Comparison of ENCODE assay signal across 8 cellular contexts in genomic region chr16:15644306-15644961, GRCh38. TPM values are rescaled to one million over a fixed set of nuclear protein-coding genes. Genes with fewer than 3 reads are reported as not detected.
DNase-seq lines count a peak whose midpoint lies in the region; TF ChIP-seq lines count a peak whose summit lies in the region.

No MANE protein-coding gene starts in this region.

- no peaks in the 10 kb centered on the region for H3K9me3 ChIP-seq in BLaER1 treated with 17β-estradiol and CSF1 and Interleukin-3, amounts not matched to agents 10 nM and 100 nM (replicated peaks in 1 of 11)
- no peaks in the 10 kb centered on the region for H3K9me3 ChIP-seq in SJCRH30 (replicated peaks)
- H3K9me3 ChIP-seq in stomach = no peaks in the 10 kb centered on the region

- peaks cover 0 to 2% (median 0%) of the 10 kb centered on the region in 3 donors for H3K36me3 Mint-ChIP-seq in immature natural killer cell

- no peak for TF ChIP-seq CTCF in stomach (IDR thresholded peaks at IDR 0.05)
- TF ChIP-seq CTCF in dorsolateral prefrontal cortex (IDR thresholded peaks at IDR 0.05 in 54 of 56, conservative IDR thresholded peaks at IDR 0.05 in 2 of 56; ENCODE audit: low read depth in 1 of 56, partially characterized antibody in 56 of 56) = no peak

- H3K27me3 Mint-ChIP-seq in immature natural killer cell (ENCODE audit: low read depth in 3 of 3) = peaks cover 9 to 11% (median 10%) of the 10 kb centered on the region in 3 donors

- WGBS in stomach, 5 donors = 68 to 75% (median 74%) methylated on average over 9 of the region's 9 CpGs

- peaks cover 0 to 8% (median 0%) of the 10 kb centered on the region in 11 experiments; a peak in 3 of 22 replicates for H3K36me3 ChIP-seq in BLaER1 treated with 17β-estradiol and CSF1 and Interleukin-3, amounts not matched to agents 10 nM and 100 nM
- H3K36me3 ChIP-seq in SJCRH30 (no peaks in the 10 kb centered on the region; the same call in 1 of the 2 replicates), stomach (peaks cover 0 to under 1% (median under 1%) of the 10 kb centered on the region in 4 donors)

- peak overlapping the region; percentile 89 to 99 (median 96) for H3K9ac ChIP-seq in BLaER1 treated with 17β-estradiol and CSF1 and Interleukin-3, amounts not matched to agents 10 nM and 100 nM

- H3K4me2 ChIP-seq in BLaER1 treated with 17β-estradiol and CSF1 and Interleukin-3, amounts not matched to agents 10 nM and 100 nM = peak overlapping the region; percentile 69 to 94 (median 82)

- peaks cover 0 to 4% (median 0%) of the 10 kb centered on the region in 11 experiments; a peak in 1 of 22 replicates for H4K20me1 ChIP-seq in BLaER1 treated with 17β-estradiol and CSF1 and Interleukin-3, amounts not matched to agents 10 nM and 100 nM

- no peak for TF ChIP-seq EP300 in stomach (IDR thresholded peaks at IDR 0.05)

- DNase-seq in HuH-7 (ENCODE audit: low spot score) = peak; percentile 44
- DNase-seq in SJCRH30 = peak; percentile 64 to 84
- no peak for DNase-seq in immature natural killer cell
- no peak for DNase-seq in stomach
- no peak for DNase-seq in NCI-H226
- no peak for DNase-seq in dorsolateral prefrontal cortex
- DNase-seq in amygdala (lab: John Stamatoyannopoulos, UW) = no peak

- peak overlapping the region; percentile 67 to 78 (median 72); a peak in 15 of 20 replicates for H3K4me3 ChIP-seq in BLaER1 treated with 17β-estradiol and CSF1 and Interleukin-3, amounts not matched to agents 10 nM and 100 nM
- H3K4me3 ChIP-seq in SJCRH30 = peak overlapping the region; percentile 87
- no peak overlapping the region for H3K4me3 ChIP-seq in stomach
- H3K4me3 ChIP-seq in dorsolateral prefrontal cortex = peak overlapping the region in 23 of 59 donors; percentile 59 to 100 (median 94)

- no peak for TF ChIP-seq POLR2A in stomach (IDR thresholded peaks at IDR 0.05)

- H3K9me3 Mint-ChIP-seq in immature natural killer cell = no peaks in the 10 kb centered on the region

- intact Hi-C loops in stomach (cut with DNase I; ENCODE audit: low total_unique reads) (no loop called here), dorsolateral prefrontal cortex (cut with DNase I) (loop anchor here (5.0 to 10.0 kb wide), 4 partner anchors 58 to 1010 kb away; partner anchors contain the start of genes BFAR (in 1 of the 2), BMERB1 (in 1 of the 2) and PARN (in 1 of the 2))

- H3K27ac Mint-ChIP-seq in immature natural killer cell = peak overlapping the region; percentile 97 to 100 (median 98)

- H3K27ac ChIP-seq in BLaER1 treated with 17β-estradiol and CSF1 and Interleukin-3, amounts not matched to agents 10 nM and 100 nM = peak overlapping the region; percentile 94 to 100 (median 98)
- H3K27ac ChIP-seq in SJCRH30 (peak overlapping the region; percentile 99), stomach (peak overlapping the region in 1 of 5 donors; percentile 99), dorsolateral prefrontal cortex (peak overlapping the region in 22 of 59 donors; percentile 98 to 100 (median 99))

- peak overlapping the region; percentile 59 to 95 (median 93) for H3K4me3 Mint-ChIP-seq in immature natural killer cell

- H3K4me1 Mint-ChIP-seq in immature natural killer cell = peaks cover 29 to 35% of the 10 kb centered on the region in 2 donors

- H3K4me1 ChIP-seq in BLaER1 treated with 17β-estradiol and CSF1 and Interleukin-3, amounts not matched to agents 10 nM and 100 nM = peaks cover 44 to 59% (median 49%) of the 10 kb centered on the region in 10 experiments
- H3K4me1 ChIP-seq in SJCRH30 (peaks cover 13% of the 10 kb centered on the region), stomach (peaks cover 23 to 50% (median 34%) of the 10 kb centered on the region in 4 donors)

- no peaks in the 10 kb centered on the region for H3K27me3 ChIP-seq in BLaER1 treated with 17β-estradiol and CSF1 and Interleukin-3, amounts not matched to agents 10 nM and 100 nM
- no peaks in the 10 kb centered on the region for H3K27me3 ChIP-seq in SJCRH30
- H3K27me3 ChIP-seq in stomach = no peaks in the 10 kb centered on the region
- H3K27me3 ChIP-seq in dorsolateral prefrontal cortex = no peaks in the 10 kb centered on the region

RNA-seq across cellular contexts. Expression of gene MARF1, which starts 1.5 kb away (rescaled TPM):
- 21.5 and 25.2 TPM in 2 replicates for total RNA-seq in SJCRH30 (2014; rRNA removed; shearing (Covaris generic))
- polyA plus RNA-seq in immature natural killer cell = 10 to 100 TPM in 1 of 3 donors, 1 to 10 TPM in 2; 3.0 to 13.3 (median 4.0) TPM
- 10 to 100 TPM; 36.9 to 65.3 (median 57.1) TPM for total RNA-seq in stomach
- 10 to 100 TPM; 15.5 to 24.6 (median 16.1) TPM for polyA plus RNA-seq in stomach
- 100 to 1,000 TPM; 121 to 278 (median 183) TPM for total RNA-seq in dorsolateral prefrontal cortex

RNA-seq across cellular contexts. Expression of gene NDE1, which starts 5.6 kb away (rescaled TPM):
- total RNA-seq in SJCRH30 (2014; rRNA removed; shearing (Covaris generic)) = 92.8 and 95.6 TPM in 2 replicates
- polyA plus RNA-seq in immature natural killer cell (10 to 100 TPM in 2 of 3 donors, 1 to 10 TPM in 1; 3.8 to 55.1 (median 16.8) TPM), stomach (10 to 100 TPM in 1 of 3 donors, 1 to 10 TPM in 2; 6.7 to 13.9 (median 8.1) TPM)
- total RNA-seq in stomach (100 to 1,000 TPM in 1 of 5 donors, 10 to 100 TPM in 4; 26.2 to 286 (median 28.6) TPM), dorsolateral prefrontal cortex (100 to 1,000 TPM in 5 of 120 experiments, 10 to 100 TPM in 115; 12.7 to 127 (median 41.9) TPM)

Comparison
In these comparisons a context has a peak if more than half of its experiments do, and no peak if none do; other contexts are left out.
1. H3K4me3 ChIP-seq: peak in BLaER1 treated with 17β-estradiol and CSF1 and Interleukin-3, amounts not matched to agents 10 nM and 100 nM (10 of 10) and SJCRH30 (single experiment); none in stomach (0 of 4).
2. DNase-seq: peak in HuH-7 (single experiment) and SJCRH30 (2 of 2); none in immature natural killer cell (0 of 3), stomach (single experiment), NCI-H226 (single experiment), dorsolateral prefrontal cortex (0 of 10) and amygdala (0 of 56).